Comparison of ENCODE assay signal across 17 cellular contexts in the genomic region with DNA sequence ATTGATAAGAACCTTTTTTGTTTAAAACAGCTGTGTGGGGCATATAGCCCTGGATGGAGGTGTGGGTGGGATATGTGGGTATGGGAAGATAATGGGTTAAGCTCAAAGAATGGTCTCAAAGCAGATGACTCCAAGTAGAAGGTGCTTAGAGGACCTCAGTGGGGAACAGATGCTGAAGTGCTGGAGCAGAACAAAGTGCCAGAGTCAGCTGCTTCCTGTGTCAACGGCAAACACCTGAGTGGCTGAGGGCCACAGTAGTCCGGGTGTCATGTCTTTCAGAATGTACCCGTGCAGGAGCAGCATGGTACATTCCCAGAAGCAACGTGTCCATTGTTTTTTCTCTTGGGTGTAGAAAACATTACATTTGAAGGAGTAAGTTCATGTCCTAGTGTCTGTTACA.
DNase-seq lines count a peak whose midpoint lies in the region; ATAC-seq lines count a peak whose summit lies in the region.
"Had no signal": no experiment of that assay in that cellular context is flagged by ENCODE, and none has a peak within 500 bp of the region (broad histone marks: within the 10 kb centered on the region; RNA-seq: fewer than 3 reads in every experiment).

No MANE protein-coding gene starts in this region.

- H3K27me3 ChIP-seq in neuronal stem cell (ENCODE audit: control insufficient read depth in 3 of 3, insufficient read depth in 3 of 3, low read depth in 1 of 3, low read length in 3 of 3): no peaks in the 10 kb centered on the region
- H3K27me3 ChIP-seq in MG63: no peaks in the 10 kb centered on the region

- peaks cover under 1% of the 10 kb centered on the region for H3K27me3 Mint-ChIP-seq in memory B cell

- no peak overlapping the region for H3K4me3 Mint-ChIP-seq in memory B cell
- H3K4me3 Mint-ChIP-seq: CD14-positive monocyte had no signal

- no peaks in the 10 kb centered on the region for H3K9me3 ChIP-seq in neuronal stem cell (replicated peaks in 1 of 2; ENCODE audit: control insufficient read depth in 2 of 2, insufficient read depth in 1 of 2, low read depth in 1 of 2, low read length in 2 of 2)
- no peaks in the 10 kb centered on the region for H3K9me3 ChIP-seq in MG63
- H3K9me3 ChIP-seq: HAP-1 had no signal

- no peak overlapping the region for H3K27ac ChIP-seq in neuronal stem cell (replicated peaks; ENCODE audit: low read length)
- H3K27ac ChIP-seq: PC-9, RWPE1 had no signal

- peak; percentile 29 for DNase-seq in DMS53 treated with DMSO at 0.1 percent for 48 hours (lab: John Stamatoyannopoulos, UW; ENCODE audit: unreplicated experiment)
- peak; percentile 46 for DNase-seq in NCI-H2029 (lab: John Stamatoyannopoulos, UW)
- DNase-seq in memory B cell (ENCODE audit: low spot score in 2 of 2): no peak
- no peak for DNase-seq in neuronal stem cell (ENCODE audit: low spot score)
- DNase-seq in AG08396 (ENCODE audit: low spot score): no peak
- no peak for DNase-seq in MG63
- DNase-seq: GDM1, NCI-H1694 treated with DMSO at 0.1 percent for 48 hours, NCI-H2171, NCI-H446, PC-9, T1000 had no signal

- H3K4me1 Mint-ChIP-seq in memory B cell: no peaks in the 10 kb centered on the region

- no peak overlapping the region for H4K91ac ChIP-seq in neuronal stem cell (ENCODE audit: low read depth, low read length, poor library complexity)

- no peaks in the 10 kb centered on the region for H3K79me1 ChIP-seq in neuronal stem cell (ENCODE audit: low read depth, low read length)

- H3K23ac ChIP-seq in neuronal stem cell (ENCODE audit: low read depth, low read length, poor library complexity): no peak overlapping the region

- H3K4me3 ChIP-seq in neuronal stem cell (ENCODE audit: low read length in 2 of 2): no peak overlapping the region
- no peak overlapping the region for H3K4me3 ChIP-seq in MG63
- H3K4me3 ChIP-seq: HAP-1, PC-9 had no signal

- no CpG with 5 or more reads among the region's 4 CpGs for WGBS in neuronal stem cell (ENCODE audit: extremely low coverage in 2 of 2, insufficient read length in 2 of 2, insufficient replicate concordance in 1 of 2), 2 donors

- H2AK5ac ChIP-seq in neuronal stem cell (ENCODE audit: low read depth, low read length): no peak overlapping the region

- H2BK15ac ChIP-seq in neuronal stem cell (ENCODE audit: low read length): no peak overlapping the region

- no peaks in the 10 kb centered on the region for H3K36me3 Mint-ChIP-seq in memory B cell
- H3K36me3 Mint-ChIP-seq: CD14-positive monocyte had no signal

- H3K4me2 ChIP-seq in neuronal stem cell (ENCODE audit: insufficient read depth, low read length, poor library complexity, severe bottlenecking): no peak overlapping the region
- H3K4me2 ChIP-seq: PC-9 had no signal

- no peak overlapping the region for H3K27ac Mint-ChIP-seq in memory B cell
- H3K27ac Mint-ChIP-seq: CD14-positive monocyte had no signal

- no peak overlapping the region for H3K4ac ChIP-seq in neuronal stem cell (ENCODE audit: low read length)

- H2BK5ac ChIP-seq in neuronal stem cell (ENCODE audit: low read length): no peak overlapping the region

- no peak overlapping the region for H3K18ac ChIP-seq in neuronal stem cell (ENCODE audit: low read length)

- ATAC-seq in GM18867 (IDR thresholded peaks at IDR 0.05; ENCODE audit: unreplicated experiment) (peak; percentile 75), memory B cell (ENCODE audit: low read depth) (peak; percentile 47), HG02610 (IDR thresholded peaks at IDR 0.05; ENCODE audit: unreplicated experiment) (no peak)

- no peak overlapping the region for H2BK120ac ChIP-seq in neuronal stem cell (ENCODE audit: low read depth, low read length)

- no peaks in the 10 kb centered on the region for H3K4me1 ChIP-seq in neuronal stem cell (ENCODE audit: control insufficient read depth in 2 of 2, insufficient read depth in 1 of 2, low read depth in 1 of 2, low read length in 2 of 2)
- H3K4me1 ChIP-seq: HAP-1 had no signal

- H4K8ac ChIP-seq in neuronal stem cell (ENCODE audit: low read depth, low read length): no peak overlapping the region

- no peak overlapping the region for H2BK12ac ChIP-seq in neuronal stem cell (ENCODE audit: low read length)

- H3K36me3 ChIP-seq in neuronal stem cell (replicated peaks in 1 of 2; ENCODE audit: control insufficient read depth in 2 of 2, insufficient read depth in 2 of 2, low read length in 2 of 2) (no peaks in the 10 kb centered on the region), MG63 (no peaks in the 10 kb centered on the region)
- H3K36me3 ChIP-seq: HAP-1 had no signal

- no peaks in the 10 kb centered on the region for H3K9me3 Mint-ChIP-seq in memory B cell
- H3K9me3 Mint-ChIP-seq: CD14-positive monocyte had no signal

- no peak overlapping the region for H2AFZ ChIP-seq in neuronal stem cell (ENCODE audit: low read length)
- H2AFZ ChIP-seq: PC-9 had no signal

- H3K9ac ChIP-seq in neuronal stem cell (ENCODE audit: low read depth, low read length, poor library complexity): no peak overlapping the region

- no peak overlapping the region for H3K14ac ChIP-seq in neuronal stem cell (ENCODE audit: low read length)

Comparison
In these comparisons a context has a peak if more than half of its experiments do, and no peak if none do; other contexts are left out.
1. DNase-seq: peak in DMS53 treated with DMSO at 0.1 percent for 48 hours (single experiment) and NCI-H2029 (single experiment); none in memory B cell (0 of 2), neuronal stem cell (single experiment), AG08396 (single experiment) and MG63 (single experiment).